In the genomic region with DNA sequence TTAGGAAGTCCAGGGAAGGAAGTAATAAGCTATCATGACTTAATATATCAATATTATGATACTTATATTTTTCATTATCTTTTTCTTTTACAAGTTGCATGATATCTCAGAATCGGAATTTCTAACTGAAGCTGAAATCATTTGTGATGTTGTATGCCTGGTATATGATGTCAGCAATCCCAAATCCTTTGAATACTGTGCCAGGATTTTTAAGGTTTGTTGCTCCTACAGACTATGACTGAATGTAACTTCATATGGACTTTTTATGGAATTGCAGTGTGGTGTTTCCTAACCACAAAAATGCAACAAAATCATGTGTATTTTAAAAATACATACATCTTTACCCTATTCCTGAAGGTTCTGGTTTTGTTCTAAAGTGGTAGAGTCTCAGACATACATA, we compare ENCODE assay signal across 2 cellular contexts.
TF ChIP-seq lines count a peak whose summit lies in the region.

No MANE protein-coding gene starts in this region.

TF ChIP-seq in IMR-90, 13 proteins besides CTCF, POLR2A, EP300 and RAD21:
- TF ChIP-seq FOS (IDR thresholded peaks at IDR 0.05; ENCODE audit: low read depth, low read length): no peak
- no peak for TF ChIP-seq CEBPB (IDR thresholded peaks at IDR 0.05; ENCODE audit: low read depth, low read length)
- no peak for TF ChIP-seq SMC3 (IDR thresholded peaks at IDR 0.05; ENCODE audit: low read depth, low read length)
- no peak for TF ChIP-seq MAZ (IDR thresholded peaks at IDR 0.05; ENCODE audit: borderline replicate concordance, low read depth, low read length)
- TF ChIP-seq MXI1 (IDR thresholded peaks at IDR 0.05; ENCODE audit: borderline replicate concordance, low read depth, low read length): no peak
- TF ChIP-seq RCOR1 (IDR thresholded peaks at IDR 0.05; ENCODE audit: insufficient replicate concordance, low read length): no peak
- TF ChIP-seq, protein P1, sequence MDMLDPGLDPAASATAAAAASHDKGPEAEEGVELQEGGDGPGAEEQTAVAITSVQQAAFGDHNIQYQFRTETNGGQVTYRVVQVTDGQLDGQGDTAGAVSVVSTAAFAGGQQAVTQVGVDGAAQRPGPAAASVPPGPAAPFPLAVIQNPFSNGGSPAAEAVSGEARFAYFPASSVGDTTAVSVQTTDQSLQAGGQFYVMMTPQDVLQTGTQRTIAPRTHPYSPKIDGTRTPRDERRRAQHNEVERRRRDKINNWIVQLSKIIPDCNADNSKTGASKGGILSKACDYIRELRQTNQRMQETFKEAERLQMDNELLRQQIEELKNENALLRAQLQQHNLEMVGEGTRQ (IDR thresholded peaks at IDR 0.05; ENCODE audit: low read depth, low read length): no peak
- TF ChIP-seq, protein P2, sequence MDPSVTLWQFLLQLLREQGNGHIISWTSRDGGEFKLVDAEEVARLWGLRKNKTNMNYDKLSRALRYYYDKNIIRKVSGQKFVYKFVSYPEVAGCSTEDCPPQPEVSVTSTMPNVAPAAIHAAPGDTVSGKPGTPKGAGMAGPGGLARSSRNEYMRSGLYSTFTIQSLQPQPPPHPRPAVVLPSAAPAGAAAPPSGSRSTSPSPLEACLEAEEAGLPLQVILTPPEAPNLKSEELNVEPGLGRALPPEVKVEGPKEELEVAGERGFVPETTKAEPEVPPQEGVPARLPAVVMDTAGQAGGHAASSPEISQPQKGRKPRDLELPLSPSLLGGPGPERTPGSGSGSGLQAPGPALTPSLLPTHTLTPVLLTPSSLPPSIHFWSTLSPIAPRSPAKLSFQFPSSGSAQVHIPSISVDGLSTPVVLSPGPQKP (IDR thresholded peaks at IDR 0.05; ENCODE audit: borderline replicate concordance, low read depth, low read length): no peak
- TF ChIP-seq MAFK (IDR thresholded peaks at IDR 0.05; ENCODE audit: low read depth, low read length): no peak
- TF ChIP-seq CHD1 (IDR thresholded peaks at IDR 0.05; ENCODE audit: low read depth, low read length): no peak
- TF ChIP-seq RFX5 (IDR thresholded peaks at IDR 0.05; ENCODE audit: low read depth, low read length): no peak
- TF ChIP-seq NFE2L2 (IDR thresholded peaks at IDR 0.05; ENCODE audit: low read depth, low read length): no peak
- no peak for TF ChIP-seq BHLHE40 (IDR thresholded peaks at IDR 0.05; ENCODE audit: low read depth, low read length)

TF ChIP-seq in K562, 482 proteins besides CTCF, POLR2A, EP300 and RAD21:
- TF ChIP-seq ZNF174 (CRISPR knock-in tag; IDR thresholded peaks at IDR 0.05) (no peak), MAFF (IDR thresholded peaks at IDR 0.05; ENCODE audit: low read length) (no peak), ZC3H4 (CRISPR knock-in tag; IDR thresholded peaks at IDR 0.05; ENCODE audit: borderline replicate concordance) (no peak), SP2 (IDR thresholded peaks at IDR 0.05; ENCODE audit: extremely low read depth, low read depth, low read length, poor library complexity, severe bottlenecking) (no peak), SMAD1 (IDR thresholded peaks at IDR 0.05; ENCODE audit: low read depth, low read length, partially characterized antibody) (no peak), TRIM24 (IDR thresholded peaks at IDR 0.05) (no peak), MED1 (CRISPR knock-in tag; IDR thresholded peaks at IDR 0.05; ENCODE audit: borderline replicate concordance) (no peak), GABPB1 (CRISPR knock-in tag; IDR thresholded peaks at IDR 0.05) (no peak), NRF1 (conservative IDR thresholded peaks at IDR 0.05 in 1 of 2, IDR thresholded peaks at IDR 0.05 in 1 of 2) (no peak)
- TF ChIP-seq, protein P3, sequence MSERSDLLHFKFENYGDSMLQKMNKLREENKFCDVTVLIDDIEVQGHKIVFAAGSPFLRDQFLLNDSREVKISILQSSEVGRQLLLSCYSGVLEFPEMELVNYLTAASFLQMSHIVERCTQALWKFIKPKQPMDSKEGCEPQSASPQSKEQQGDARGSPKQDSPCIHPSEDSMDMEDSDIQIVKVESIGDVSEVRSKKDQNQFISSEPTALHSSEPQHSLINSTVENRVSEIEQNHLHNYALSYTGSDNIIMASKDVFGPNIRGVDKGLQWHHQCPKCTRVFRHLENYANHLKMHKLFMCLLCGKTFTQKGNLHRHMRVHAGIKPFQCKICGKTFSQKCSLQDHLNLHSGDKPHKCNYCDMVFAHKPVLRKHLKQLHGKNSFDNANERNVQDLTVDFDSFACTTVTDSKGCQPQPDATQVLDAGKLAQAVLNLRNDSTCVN (CRISPR knock-in tag; IDR thresholded peaks at IDR 0.05): no peak
- TF ChIP-seq, protein P4, sequence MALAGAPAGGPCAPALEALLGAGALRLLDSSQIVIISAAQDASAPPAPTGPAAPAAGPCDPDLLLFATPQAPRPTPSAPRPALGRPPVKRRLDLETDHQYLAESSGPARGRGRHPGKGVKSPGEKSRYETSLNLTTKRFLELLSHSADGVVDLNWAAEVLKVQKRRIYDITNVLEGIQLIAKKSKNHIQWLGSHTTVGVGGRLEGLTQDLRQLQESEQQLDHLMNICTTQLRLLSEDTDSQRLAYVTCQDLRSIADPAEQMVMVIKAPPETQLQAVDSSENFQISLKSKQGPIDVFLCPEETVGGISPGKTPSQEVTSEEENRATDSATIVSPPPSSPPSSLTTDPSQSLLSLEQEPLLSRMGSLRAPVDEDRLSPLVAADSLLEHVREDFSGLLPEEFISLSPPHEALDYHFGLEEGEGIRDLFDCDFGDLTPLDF (CRISPR knock-in tag; IDR thresholded peaks at IDR 0.05): no peak
